In the genomic region with DNA sequence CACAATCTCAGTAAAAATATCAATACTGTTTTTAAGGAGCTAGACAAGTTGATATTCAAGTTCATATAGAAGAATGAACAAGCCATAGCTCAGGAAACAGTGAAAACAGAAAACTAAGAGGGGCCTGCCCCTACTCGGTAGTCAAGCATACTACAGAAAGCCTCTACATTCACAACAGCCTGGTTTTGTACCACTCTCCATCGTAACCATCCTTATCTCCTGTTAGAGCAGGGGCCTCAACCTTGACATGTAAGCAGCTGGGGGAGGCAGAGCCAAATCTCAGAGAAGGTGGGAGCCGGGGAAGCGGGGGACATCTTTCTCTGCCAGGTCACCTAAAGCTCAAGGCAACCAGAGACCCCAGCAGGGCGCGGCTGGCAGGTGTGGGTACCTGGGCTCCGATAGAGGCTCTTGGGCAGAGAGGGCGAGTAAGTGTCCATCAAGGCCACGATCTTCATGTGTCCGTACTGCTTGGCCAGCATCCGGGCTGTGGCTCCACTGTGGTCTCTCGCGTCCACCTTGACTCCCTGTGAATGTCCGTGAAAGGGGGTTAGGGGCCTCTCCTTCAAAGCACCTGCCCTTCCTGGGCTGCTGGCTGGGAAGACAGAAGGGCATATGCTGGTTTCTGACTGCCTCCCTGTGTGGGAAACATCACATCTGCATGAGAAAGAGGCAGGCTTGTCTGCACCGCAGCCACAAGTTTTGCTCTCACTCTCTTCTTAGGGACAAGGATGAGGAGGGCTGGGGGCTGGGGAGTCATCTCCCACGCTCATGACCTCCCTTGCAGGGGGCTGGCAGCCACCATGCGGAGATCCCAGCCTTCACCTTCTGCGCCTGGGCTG, we compare ENCODE assay signal across 22 cellular contexts. TPM values are rescaled to one million over a fixed set of nuclear protein-coding genes. Genes with fewer than 3 reads are reported as not detected.
A peak's percentile ranks its signal among the peaks of the same experiment; 100 is the strongest.
DNase-seq lines count a peak whose midpoint lies in the region; TF ChIP-seq lines count a peak whose summit lies in the region.
"Had no signal": no experiment of that assay in that cellular context is flagged by ENCODE, and none has a peak within 500 bp of the region (broad histone marks: within the 10 kb centered on the region; RNA-seq: fewer than 3 reads in every experiment).

No MANE protein-coding gene starts in this region.

- H3K4me1 ChIP-seq in HUES6 (ENCODE audit: control insufficient read depth, insufficient read depth, low read length) (peaks cover 19% of the 10 kb centered on the region), osteoblast (ENCODE audit: insufficient read depth, low read length) (no peaks in the 10 kb centered on the region)

- no peak overlapping the region for H3K9ac ChIP-seq in HUES6 (ENCODE audit: low read length)
- H3K9ac ChIP-seq: BLaER1 had no signal

- intact Hi-C loops in activated T-helper 1 cell treated with anti-CD3 and anti-CD28 coated beads, Interleukin-12 subunit alpha, Interleukin-12 subunit beta, Interleukin-2, Interleukin-4 antibody, amounts not matched to agents 30 ng/mL and 10 ng/mL and 1 ng/mL, durations not matched to agents 14 hours and 24 hours and 36 hours (cut with micrococcal nuclease), result no loop called here

- peak overlapping the region; percentile 22; the same call in 1 of the 2 replicates for H3K27ac ChIP-seq in HUES6 (ENCODE audit: low read depth, low read length)
- no peak overlapping the region for H3K27ac ChIP-seq in osteoblast (ENCODE audit: low read depth, low read length)
- H3K27ac ChIP-seq: BLaER1 had no signal

- no peak overlapping the region for H3K4me2 ChIP-seq in osteoblast (ENCODE audit: insufficient read depth, low read length)
- H3K4me2 ChIP-seq: BLaER1 had no signal

- H3K9me3 Mint-ChIP-seq in activated T-helper 1 cell treated with anti-CD3 and anti-CD28 coated beads, Interleukin-12 subunit alpha, Interleukin-12 subunit beta, Interleukin-2, Interleukin-4 antibody, amounts not matched to agents 30 ng/mL and 10 ng/mL and 1 ng/mL, durations not matched to agents 14 hours and 24 hours and 36 hours, result no peaks in the 10 kb centered on the region
- H3K9me3 Mint-ChIP-seq: CD4-positive, alpha-beta T cell had no signal

- H3K27me3 ChIP-seq in HUES6 (ENCODE audit: control insufficient read depth, insufficient read depth, low read length), result no peaks in the 10 kb centered on the region
- H3K27me3 ChIP-seq in osteoblast (ENCODE audit: insufficient read depth, low read length), result no peaks in the 10 kb centered on the region
- H3K27me3 ChIP-seq: BLaER1 had no signal

- peaks cover 5% of the 10 kb centered on the region for H3K36me3 Mint-ChIP-seq in activated T-helper 1 cell treated with anti-CD3 and anti-CD28 coated beads, Interleukin-12 subunit alpha, Interleukin-12 subunit beta, Interleukin-2, Interleukin-4 antibody, amounts not matched to agents 30 ng/mL and 10 ng/mL and 1 ng/mL, durations not matched to agents 14 hours and 24 hours and 36 hours (ENCODE audit: low read depth)

- no peaks in the 10 kb centered on the region for H3K4me1 Mint-ChIP-seq in activated T-helper 1 cell treated with anti-CD3 and anti-CD28 coated beads, Interleukin-12 subunit alpha, Interleukin-12 subunit beta, Interleukin-2, Interleukin-4 antibody, amounts not matched to agents 30 ng/mL and 10 ng/mL and 1 ng/mL, durations not matched to agents 14 hours and 24 hours and 36 hours (ENCODE audit: low read depth)

- DNase-seq in activated T-helper 1 cell treated with anti-CD3 and anti-CD28 coated beads, Interleukin-12 subunit alpha, Interleukin-12 subunit beta, Interleukin-2, Interleukin-4 antibody, amounts not matched to agents 30 ng/mL and 10 ng/mL and 1 ng/mL, durations not matched to agents 14 hours and 24 hours and 36 hours (ENCODE audit: low spot score), result no peak
- peak; percentile 68 for DNase-seq in iPS-NIHi11 (ENCODE audit: low spot score)
- DNase-seq in osteoblast (ENCODE audit: insufficient read length, low spot score, missing footprints), result peak; percentile 38
- DNase-seq in GF-D8 (lab: John Stamatoyannopoulos, UW), result no peak
- DNase-seq in NCI-H1436 (lab: John Stamatoyannopoulos, UW), result no peak
- DNase-seq in NCI-H2227 (lab: John Stamatoyannopoulos, UW; ENCODE audit: unreplicated experiment), result no peak
- DNase-seq in SW480 (ENCODE audit: low spot score), result no peak
- DNase-seq: ACHN; CD4-positive, alpha-beta T cell; COR-L47; DMS79; KBM-7; MM.1S; NCI-H1048; NCI-H1417 treated with DMSO at 0.1 percent for 48 hours; NCI-H1930; NCI-H345; NCI-H524; NCI-H82; Right ventricle myocardium superior had no signal

- H3K27me3 Mint-ChIP-seq in activated T-helper 1 cell treated with anti-CD3 and anti-CD28 coated beads, Interleukin-12 subunit alpha, Interleukin-12 subunit beta, Interleukin-2, Interleukin-4 antibody, amounts not matched to agents 30 ng/mL and 10 ng/mL and 1 ng/mL, durations not matched to agents 14 hours and 24 hours and 36 hours (ENCODE audit: insufficient read depth), result no peaks in the 10 kb centered on the region
- H3K27me3 Mint-ChIP-seq: CD4-positive, alpha-beta T cell had no signal

- peak overlapping the region; percentile 23 for H3K27ac Mint-ChIP-seq in activated T-helper 1 cell treated with anti-CD3 and anti-CD28 coated beads, Interleukin-12 subunit alpha, Interleukin-12 subunit beta, Interleukin-2, Interleukin-4 antibody, amounts not matched to agents 30 ng/mL and 10 ng/mL and 1 ng/mL, durations not matched to agents 14 hours and 24 hours and 36 hours
- H3K27ac Mint-ChIP-seq: CD4-positive, alpha-beta T cell had no signal

- no peaks in the 10 kb centered on the region for H4K20me1 ChIP-seq in osteoblast (ENCODE audit: insufficient read depth, low read length)

- peaks cover 46% of the 10 kb centered on the region for H3K36me3 ChIP-seq in HUES6 (ENCODE audit: control insufficient read depth, insufficient read depth, low read length)
- peaks cover 33% of the 10 kb centered on the region for H3K36me3 ChIP-seq in osteoblast (ENCODE audit: insufficient read depth, low read length)

- no peak overlapping the region for H2AFZ ChIP-seq in osteoblast (ENCODE audit: low read length)

- H3K4me3 ChIP-seq in HUES6 (ENCODE audit: low read depth, low read length) (no peak overlapping the region), osteoblast (ENCODE audit: insufficient read depth, low read length) (no peak overlapping the region)
- H3K4me3 ChIP-seq: BLaER1 had no signal

- H3K9me3 ChIP-seq in HUES6 (ENCODE audit: control insufficient read depth, insufficient read depth, low read depth, low read length), result no peaks in the 10 kb centered on the region
- H3K9me3 ChIP-seq in osteoblast (ENCODE audit: low read depth, low read length), result no peaks in the 10 kb centered on the region
- H3K9me3 ChIP-seq: BLaER1 had no signal

- no peak overlapping the region for H3K4me3 Mint-ChIP-seq in activated T-helper 1 cell treated with anti-CD3 and anti-CD28 coated beads, Interleukin-12 subunit alpha, Interleukin-12 subunit beta, Interleukin-2, Interleukin-4 antibody, amounts not matched to agents 30 ng/mL and 10 ng/mL and 1 ng/mL, durations not matched to agents 14 hours and 24 hours and 36 hours
- H3K4me3 Mint-ChIP-seq: CD4-positive, alpha-beta T cell had no signal

- no peaks in the 10 kb centered on the region for H3K79me2 ChIP-seq in osteoblast (ENCODE audit: insufficient read depth, low read length)

- TF ChIP-seq CTCF in osteoblast (IDR thresholded peaks at IDR 0.05; ENCODE audit: extremely low read depth, low read depth, low read length), result no peak

RNA-seq across cellular contexts. Expression of a gene that starts 20.2 kb away (rescaled TPM):
- 21.1 and 25.8 TPM in 2 replicates for total RNA-seq in activated T-helper 1 cell treated with anti-CD3 and anti-CD28 coated beads, Interleukin-12 subunit alpha, Interleukin-12 subunit beta, Interleukin-2, Interleukin-4 antibody, amounts not matched to agents 30 ng/mL and 10 ng/mL and 1 ng/mL, durations not matched to agents 14 hours and 24 hours and 36 hours
- total RNA-seq in osteoblast, result 31.2 and 39.4 TPM in 2 replicates

RNA-seq across cellular contexts. Expression of a gene that starts 20.5 kb away (rescaled TPM):
- not detected in 2 replicates for total RNA-seq in activated T-helper 1 cell treated with anti-CD3 and anti-CD28 coated beads, Interleukin-12 subunit alpha, Interleukin-12 subunit beta, Interleukin-2, Interleukin-4 antibody, amounts not matched to agents 30 ng/mL and 10 ng/mL and 1 ng/mL, durations not matched to agents 14 hours and 24 hours and 36 hours
- 1.1 and 2.7 TPM in 2 replicates for total RNA-seq in osteoblast

RNA-seq across cellular contexts. Expression of a gene that starts 20.5 kb away (rescaled TPM):
- 39.9 and 41.9 TPM in 2 replicates for total RNA-seq in activated T-helper 1 cell treated with anti-CD3 and anti-CD28 coated beads, Interleukin-12 subunit alpha, Interleukin-12 subunit beta, Interleukin-2, Interleukin-4 antibody, amounts not matched to agents 30 ng/mL and 10 ng/mL and 1 ng/mL, durations not matched to agents 14 hours and 24 hours and 36 hours
- 15.0 and 18.1 TPM in 2 replicates for total RNA-seq in osteoblast

RNA-seq across cellular contexts. Expression of a gene that starts 53.1 kb away (rescaled TPM):
- total RNA-seq in activated T-helper 1 cell treated with anti-CD3 and anti-CD28 coated beads, Interleukin-12 subunit alpha, Interleukin-12 subunit beta, Interleukin-2, Interleukin-4 antibody, amounts not matched to agents 30 ng/mL and 10 ng/mL and 1 ng/mL, durations not matched to agents 14 hours and 24 hours and 36 hours, result 16.6 and 17.4 TPM in 2 replicates
- 14.5 and 16.2 TPM in 2 replicates for total RNA-seq in osteoblast

Comparison
In these comparisons a context has a peak if more than half of its experiments do, and no peak if none do; other contexts are left out.
1. DNase-seq: peak in iPS-NIHi11 (single experiment) and osteoblast (single experiment); none in activated T-helper 1 cell treated with anti-CD3 and anti-CD28 coated beads, Interleukin-12 subunit alpha, Interleukin-12 subunit beta, Interleukin-2, Interleukin-4 antibody, amounts not matched to agents 30 ng/mL and 10 ng/mL and 1 ng/mL, durations not matched to agents 14 hours and 24 hours and 36 hours (single experiment), GF-D8 (single experiment), NCI-H1436 (single experiment), NCI-H2227 (single experiment) and SW480 (single experiment).